In genomic region chr1:30714536-30715090, GRCh38 we compare ENCODE assay signal across 22 cellular contexts. TPM values are rescaled to one million over a fixed set of nuclear protein-coding genes. Genes with fewer than 3 reads are reported as not detected.
A peak's percentile ranks its signal among the peaks of the same experiment; 100 is the strongest.
DNase-seq lines count a peak whose midpoint lies in the region; ATAC-seq, FAIRE-seq and TF ChIP-seq lines count a peak whose summit lies in the region.
"Had no signal": no experiment of that assay in that cellular context is flagged by ENCODE, and none has a peak within 500 bp of the region (broad histone marks: within the 10 kb centered on the region; RNA-seq: fewer than 3 reads in every experiment).

No MANE protein-coding gene starts in this region.

- intact Hi-C loops in activated CD8-positive, alpha-beta T cell treated with anti-CD3 and anti-CD28 coated beads for 36 hours (cut with micrococcal nuclease): no loop called here

- no peaks in the 10 kb centered on the region for H4K20me1 ChIP-seq in keratinocyte (ENCODE audit: control insufficient read depth, extremely low read depth, insufficient read depth, low read length)

- H3K27ac ChIP-seq in RWPE1: peak overlapping the region; percentile 20; the same call in 1 of the 2 replicates
- H3K27ac ChIP-seq in keratinocyte (ENCODE audit: control insufficient read depth, insufficient read depth, low read length): no peak overlapping the region
- H3K27ac ChIP-seq: HL-60 had no signal

- no peaks in the 10 kb centered on the region for H3K36me3 ChIP-seq in bronchial epithelial cell (ENCODE audit: control insufficient read depth, insufficient read depth, low read length)
- H3K36me3 ChIP-seq in keratinocyte (ENCODE audit: control insufficient read depth in 2 of 2, extremely low read depth in 1 of 2, insufficient read depth in 2 of 2, low read length in 2 of 2): no peaks in the 10 kb centered on the region
- H3K36me3 ChIP-seq: BE2C had no signal

- no peak for ATAC-seq in activated CD8-positive, alpha-beta T cell treated with anti-CD3 and anti-CD28 coated beads for 36 hours
- ATAC-seq in HG03378 (IDR thresholded peaks at IDR 0.05; ENCODE audit: unreplicated experiment): no peak
- ATAC-seq in HG03095 (IDR thresholded peaks at IDR 0.05; ENCODE audit: unreplicated experiment): no peak

- no peak overlapping the region for H3K4me3 Mint-ChIP-seq in activated CD8-positive, alpha-beta T cell treated with anti-CD3 and anti-CD28 coated beads for 36 hours
- H3K4me3 Mint-ChIP-seq: CD8-positive, alpha-beta memory T cell; H9 had no signal

- dilution Hi-C loops in keratinocyte (cut with MboI; ENCODE audit: extremely low pct_ligation_motif_present, low sequenced_read_pairs): no loop called here

- H3K4me1 ChIP-seq in keratinocyte (ENCODE audit: control insufficient read depth, extremely low read depth, insufficient read depth, low read length): peaks cover 19% of the 10 kb centered on the region
- H3K4me1 ChIP-seq: BE2C had no signal

- H3K9ac ChIP-seq in keratinocyte (ENCODE audit: control insufficient read depth, extremely low read depth, insufficient read depth, low read length): no peak overlapping the region

- DNase-seq in RWPE1 (ENCODE audit: low spot score): no peak
- peak; percentile 67 for DNase-seq in bronchial epithelial cell (ENCODE audit: low read depth)
- no peak for DNase-seq in keratinocyte (ENCODE audit: low read depth, low spot score)
- no peak for DNase-seq in activated CD8-positive, alpha-beta T cell treated with anti-CD3 and anti-CD28 coated beads for 36 hours
- DNase-seq: ACHN; BE2C; C1 segment of cervical spinal cord; CD4-positive, CD25-positive, alpha-beta regulatory T cell; COR-L47; DMS 273 treated with DMSO at 0.1 percent for 48 hours; GDM1; GOT3; H9; IMR-90 had no signal

- peaks cover 5% of the 10 kb centered on the region for H3K9me3 Mint-ChIP-seq in activated CD8-positive, alpha-beta T cell treated with anti-CD3 and anti-CD28 coated beads for 36 hours

- peaks cover 17% of the 10 kb centered on the region for H3K36me3 Mint-ChIP-seq in activated CD8-positive, alpha-beta T cell treated with anti-CD3 and anti-CD28 coated beads for 36 hours (ENCODE audit: low read depth)
- H3K36me3 Mint-ChIP-seq: CD4-positive, CD25-positive, alpha-beta regulatory T cell had no signal

- H3K4me3 ChIP-seq in bronchial epithelial cell (ENCODE audit: low read depth, low read length): no peak overlapping the region
- H3K4me3 ChIP-seq in keratinocyte (ENCODE audit: control insufficient read depth in 2 of 3, extremely low read depth in 1 of 3, insufficient read depth in 2 of 3, low read depth in 1 of 3, low read length in 3 of 3): no peak overlapping the region

- FAIRE-seq in bronchial epithelial cell (lab: Jason Lieb, UNC) (no peak), keratinocyte (lab: Jason Lieb, UNC) (peak; percentile 81)
- FAIRE-seq: A204.1, GM12892, GM18507 had no signal

- no peaks in the 10 kb centered on the region for H3K27me3 Mint-ChIP-seq in activated CD8-positive, alpha-beta T cell treated with anti-CD3 and anti-CD28 coated beads for 36 hours

- no peak for TF ChIP-seq CTCF in RWPE1 (conservative IDR thresholded peaks at IDR 0.05; ENCODE audit: low read depth)
- no peak for TF ChIP-seq CTCF in bronchial epithelial cell (IDR thresholded peaks at IDR 0.05; ENCODE audit: insufficient read depth, low read length, severe bottlenecking)
- TF ChIP-seq CTCF in keratinocyte (optimal IDR thresholded peaks at IDR 0.05 in 1 of 3, IDR thresholded peaks at IDR 0.05 in 1 of 3, conservative IDR thresholded peaks at IDR 0.05 in 1 of 3; ENCODE audit: extremely low read depth in 1 of 3, insufficient read depth in 2 of 3, low read length in 3 of 3): no peak
- TF ChIP-seq CTCF in activated CD8-positive, alpha-beta T cell treated with anti-CD3 and anti-CD28 coated beads for 36 hours (IDR thresholded peaks at IDR 0.05): no peak

- CTCF ChIA-PET in RWPE1 (lab: Yijun Ruan, JAX): interaction anchor here (0.6 kb wide), 1 partner anchor 17 kb away, joined by 3 read pairs; no protein-coding TSS in a partner anchor
- CTCF ChIA-PET in activated CD8-positive, alpha-beta T cell treated with anti-CD3 and anti-CD28 coated beads for 36 hours (lab: Charles Lee): interaction anchor here (0.8 to 1.7 kb wide), 5 partner anchors 8 to 39 kb away, joined by 3 to 5 read pairs (median 3); no protein-coding TSS in a partner anchor

- H3K4me2 ChIP-seq in keratinocyte (ENCODE audit: control insufficient read depth, extremely low read depth, insufficient read depth, low read depth, low read length): no peak overlapping the region

- H3K4me1 Mint-ChIP-seq in activated CD8-positive, alpha-beta T cell treated with anti-CD3 and anti-CD28 coated beads for 36 hours (ENCODE audit: low read depth): peaks cover 9% of the 10 kb centered on the region

- H3K27me3 ChIP-seq in bronchial epithelial cell (ENCODE audit: control insufficient read depth, insufficient read depth, low read length): no peaks in the 10 kb centered on the region
- H3K27me3 ChIP-seq in keratinocyte (ENCODE audit: control insufficient read depth, extremely low read depth, insufficient read depth, low read length): no peaks in the 10 kb centered on the region
- H3K27me3 ChIP-seq: BE2C had no signal

- H3K27ac Mint-ChIP-seq in activated CD8-positive, alpha-beta T cell treated with anti-CD3 and anti-CD28 coated beads for 36 hours: no peak overlapping the region

- H3K9me1 ChIP-seq in keratinocyte (ENCODE audit: control insufficient read depth, extremely low read depth, insufficient read depth, low read length): no peaks in the 10 kb centered on the region

- no peak overlapping the region for H2AFZ ChIP-seq in keratinocyte (ENCODE audit: control insufficient read depth, low read length)

- H3K79me2 ChIP-seq in keratinocyte (ENCODE audit: control insufficient read depth, insufficient read depth, low read length): no peaks in the 10 kb centered on the region

- no peaks in the 10 kb centered on the region for H3K9me3 ChIP-seq in keratinocyte (ENCODE audit: control insufficient read depth, low read depth, low read length)
- H3K9me3 ChIP-seq: BE2C had no signal

- POLR2A ChIA-PET in RWPE1 (lab: Yijun Ruan, JAX; ENCODE audit: low non-redundant PET): no interaction called here
- POLR2A ChIA-PET in activated CD8-positive, alpha-beta T cell treated with anti-CD3 and anti-CD28 coated beads for 36 hours (lab: Charles Lee): no interaction called here

RNA-seq across cellular contexts. Expression of gene MATN1, which starts 8.8 kb away (rescaled TPM):
- total RNA-seq in bronchial epithelial cell: not detected in 2 replicates
- 0.05 to 0.13 TPM in 2 of 3 replicates, not detected in the other for polyA plus RNA-seq in keratinocyte
- polyA plus RNA-seq in keratinocyte (2011; ENCODE audit: low read depth): not detected
- polyA plus RNA-seq in keratinocyte (2011; cell fraction: cytosol; rRNA removed): 0.01 and 0.08 TPM in 2 replicates
- polyA plus RNA-seq in keratinocyte (2011; cell fraction: nucleus; rRNA removed): 0.08 and 0.45 TPM in 2 replicates
- 0.06 TPM in 1 of 2 replicates, not detected in the other for polyA plus RNA-seq in keratinocyte (2012; ENCODE audit: low replicate concordance)
- polyA minus RNA-seq in keratinocyte: 1.3 TPM in 1 of 3 replicates, not detected in the others
- polyA minus RNA-seq in keratinocyte (2011; cell fraction: cytosol; rRNA and poly(A)+ RNA removed): not detected
- polyA minus RNA-seq in keratinocyte (2011; cell fraction: nucleus; rRNA and poly(A)+ RNA removed): not detected in 2 replicates
- total RNA-seq in activated CD8-positive, alpha-beta T cell treated with anti-CD3 and anti-CD28 coated beads for 36 hours: 1 to 10 TPM in 1 of 2 experiments, under 1 TPM in 1; 0.45 to 1.4 TPM
- total RNA-seq: H9, HT1080, IMR-90 had no signal
- polyA plus RNA-seq: CD4-positive, CD25-positive, alpha-beta regulatory T cell; CD8-positive, alpha-beta memory T cell had no signal

RNA-seq across cellular contexts. Expression of gene LAPTM5, which starts 43.0 kb away (rescaled TPM):
- total RNA-seq in bronchial epithelial cell: under 0.01 TPM in 2 replicates
- polyA plus RNA-seq in keratinocyte: 0.18 to 0.40 TPM (median 0.25 TPM) in 3 replicates
- polyA plus RNA-seq in keratinocyte (2011; ENCODE audit: low read depth): 0.37 TPM
- polyA plus RNA-seq in keratinocyte (2011; cell fraction: cytosol; rRNA removed): 0.13 and 0.16 TPM in 2 replicates
- polyA plus RNA-seq in keratinocyte (2011; cell fraction: nucleus; rRNA removed): 0.15 TPM in 1 of 2 replicates, not detected in the other
- polyA plus RNA-seq in keratinocyte (2012; ENCODE audit: low replicate concordance): 0.15 and 0.68 TPM in 2 replicates
- 0.76 to 2.1 TPM in 2 of 3 replicates, not detected in the other for polyA minus RNA-seq in keratinocyte
- not detected for polyA minus RNA-seq in keratinocyte (2011; cell fraction: cytosol; rRNA and poly(A)+ RNA removed)
- polyA minus RNA-seq in keratinocyte (2011; cell fraction: nucleus; rRNA and poly(A)+ RNA removed): not detected in 2 replicates
- 100 to 1,000 TPM; 229 to 237 TPM for total RNA-seq in activated CD8-positive, alpha-beta T cell treated with anti-CD3 and anti-CD28 coated beads for 36 hours
- total RNA-seq: IMR-90 had no signal

Comparison
In these comparisons a context has a peak if more than half of its experiments do, and no peak if none do; other contexts are left out.
1. RNA of gene LAPTM5, which starts 43.0 kb away (total RNA-seq): 229 to 237 TPM in activated CD8-positive, alpha-beta T cell treated with anti-CD3 and anti-CD28 coated beads for 36 hours; under 0.01 TPM in bronchial epithelial cell; every median in the first group is over 100 times any median in the second.